11 cellular contexts compared by ENCODE assay signal in the genomic region with DNA sequence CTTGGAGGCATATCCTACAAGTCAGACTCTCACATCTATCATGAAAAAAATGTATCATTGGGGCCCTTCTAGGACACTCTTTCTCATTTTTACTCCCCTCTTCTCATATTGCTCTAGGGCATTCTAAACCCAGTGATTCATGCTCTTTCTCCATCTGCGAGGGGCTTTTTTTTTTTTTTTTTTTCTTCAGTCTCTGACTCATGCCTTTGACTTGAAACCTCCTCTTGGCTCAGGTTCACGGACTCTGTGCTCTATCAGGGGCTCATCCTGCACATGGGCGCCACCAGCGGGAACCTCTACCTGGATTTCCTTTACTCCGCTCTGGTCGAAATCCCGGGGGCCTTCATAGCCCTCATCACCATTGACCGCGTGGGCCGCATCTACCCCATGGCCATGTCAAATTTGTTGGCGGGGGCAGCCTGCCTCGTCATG. TPM values are rescaled to one million over a fixed set of nuclear protein-coding genes. Genes with fewer than 3 reads are reported as not detected.
DNase-seq lines count a peak whose midpoint lies in the region; ATAC-seq and TF ChIP-seq lines count a peak whose summit lies in the region.
"Had no signal": no experiment of that assay in that cellular context is flagged by ENCODE, and none has a peak within 500 bp of the region (broad histone marks: within the 10 kb centered on the region; RNA-seq: fewer than 3 reads in every experiment).

No MANE protein-coding gene starts in this region.

- H3K27ac ChIP-seq in esophagus muscularis mucosa (replicated peaks in 1 of 4) (peak overlapping the region in 2 of 4 donors; percentile 63 to 80), ovary (no peak overlapping the region)

- TF ChIP-seq POLR2A in esophagus muscularis mucosa (IDR thresholded peaks at IDR 0.05; ENCODE audit: low read depth), result no peak
- TF ChIP-seq POLR2A in ovary (IDR thresholded peaks at IDR 0.05), result no peak

- H3K9me3 ChIP-seq in esophagus muscularis mucosa (no peaks in the 10 kb centered on the region), ovary (no peaks in the 10 kb centered on the region)

- H3K27me3 ChIP-seq in esophagus muscularis mucosa (no peaks in the 10 kb centered on the region), ovary (no peaks in the 10 kb centered on the region)

- DNase-seq in Daoy (ENCODE audit: low read depth) (peak; percentile 89), NCI-H226 (peak; percentile 85), esophagus muscularis mucosa (ENCODE audit: extremely low spot score) (peak; percentile 74), ovary (peak; percentile 53 to 70 (median 65)), SHP77 (lab: John Stamatoyannopoulos, UW) (no peak), NCI-H128 (lab: John Stamatoyannopoulos, UW; ENCODE audit: unreplicated experiment) (no peak), cerebellar nuclear complex (lab: John Stamatoyannopoulos, UW) (no peak)
- DNase-seq: NCI-H526 treated with DMSO at 0.1 percent for 48 hours, small intestine had no signal

- TF ChIP-seq CTCF in esophagus muscularis mucosa (IDR thresholded peaks at IDR 0.05) (no peak), ovary (IDR thresholded peaks at IDR 0.05) (no peak)

- intact Hi-C loops in esophagus muscularis mucosa (cut with DNase I), result loop anchor here (2.0 kb wide), 1 partner anchor 315 kb away; no protein-coding TSS in a partner anchor
- intact Hi-C loops in ovary (cut with DNase I), result loop anchor here in 3 of 4 donors (5.0 to 10.0 kb wide), 3 partner anchors 208 to 318 kb away; partner anchors contain the start of gene SLC22A3 (in 1 of the 3)

- H3K36me3 ChIP-seq in esophagus muscularis mucosa, result no peaks in the 10 kb centered on the region
- H3K36me3 ChIP-seq in ovary, result no peaks in the 10 kb centered on the region

- TF ChIP-seq EP300 in esophagus muscularis mucosa (IDR thresholded peaks at IDR 0.05) (no peak), ovary (IDR thresholded peaks at IDR 0.05) (no peak)

- WGBS in esophagus muscularis mucosa, result 83% methylated on average over 12 of the region's 12 CpGs
- WGBS in ovary, 3 donors, result 72 to 83% (median 77%) methylated on average over 12 of the region's 12 CpGs

- H3K4me3 ChIP-seq in esophagus muscularis mucosa (no peak overlapping the region), ovary (no peak overlapping the region)

- peaks cover 4 to 47% (median 35%) of the 10 kb centered on the region in 4 donors for H3K4me1 ChIP-seq in esophagus muscularis mucosa
- H3K4me1 ChIP-seq in ovary (ENCODE audit: insufficient read depth), result peaks cover 6% of the 10 kb centered on the region

- ATAC-seq in HG03097 (IDR thresholded peaks at IDR 0.05; ENCODE audit: low FRiP score, unreplicated experiment), result no peak

RNA-seq across cellular contexts. Expression of gene SLC22A1, which starts 17.8 kb away (rescaled TPM):
- total RNA-seq in Daoy (2014; rRNA removed; shearing (Covaris generic)), result 0.23 and 2.8 TPM in 2 replicates
- total RNA-seq in esophagus muscularis mucosa (under 1 TPM in 3 of 4 donors, not detected in 1; 0.26 to 0.52 (median 0.33) TPM), ovary (1 to 10 TPM in 6 of 7 donors, under 1 TPM in 1; 0.23 to 2.4 (median 1.1) TPM)
- polyA plus RNA-seq in ovary, result under 1 TPM in 1 of 2 donors, not detected in 1; 0.29 TPM
- total RNA-seq: temporal lobe had no signal

Comparison
In these comparisons a context has a peak if more than half of its experiments do, and no peak if none do; other contexts are left out.
1. DNase-seq: peak in Daoy (single experiment), NCI-H226 (single experiment), esophagus muscularis mucosa (single experiment) and ovary (5 of 5); none in SHP77 (0 of 2), NCI-H128 (single experiment) and cerebellar nuclear complex (0 of 2).